In genomic region chr2:215920244-215921100, GRCh38 we compare ENCODE assay signal across 8 cellular contexts.
A peak's percentile ranks its signal among the peaks of the same experiment; 100 is the strongest.
DNase-seq lines count a peak whose midpoint lies in the region; ATAC-seq lines count a peak whose summit lies in the region.

No MANE protein-coding gene starts in this region.

- DNase-seq in AG08396 (ENCODE audit: low spot score) (peak; percentile 47), NCI-H146 (lab: John Stamatoyannopoulos, UW) (peak; percentile 59), T1000 (lab: John Stamatoyannopoulos, UW) (peak; percentile 31), brain pericyte (ENCODE audit: low read depth, low spot score) (peak; percentile 73), islet precursor cell (peak; percentile 82)
- DNase-seq in stimulated activated CD4-positive, alpha-beta T cell treated with anti-CD3 and anti-CD28 coated beads, Interleukin-1b, Interleukin-23, amount 100 ng/mL, for 24 hours (ENCODE audit: low read depth in 4 of 4, low spot score in 1 of 4) = peak in 3 of 4 experiments; percentile 24 to 28 (median 26)

- peak; percentile 54 for ATAC-seq in GM18511 (IDR thresholded peaks at IDR 0.05; ENCODE audit: unreplicated experiment)
- ATAC-seq in HG02938 (IDR thresholded peaks at IDR 0.05; ENCODE audit: unreplicated experiment) = peak; percentile 43

Comparison
In these comparisons a context has a peak if more than half of its experiments do, and no peak if none do; other contexts are left out.
1. Peak in every context shown above with its lines: DNase-seq and ATAC-seq.
2. DNase-seq: peak in every context shown above with its lines; median percentile 82 in islet precursor cell; 73 in brain pericyte; 59 in NCI-H146; 47 in AG08396; 31 in T1000; 26 in stimulated activated CD4-positive, alpha-beta T cell treated with anti-CD3 and anti-CD28 coated beads, Interleukin-1b, Interleukin-23, amount 100 ng/mL, for 24 hours.